26 cellular contexts compared by ENCODE assay signal in the genomic region with DNA sequence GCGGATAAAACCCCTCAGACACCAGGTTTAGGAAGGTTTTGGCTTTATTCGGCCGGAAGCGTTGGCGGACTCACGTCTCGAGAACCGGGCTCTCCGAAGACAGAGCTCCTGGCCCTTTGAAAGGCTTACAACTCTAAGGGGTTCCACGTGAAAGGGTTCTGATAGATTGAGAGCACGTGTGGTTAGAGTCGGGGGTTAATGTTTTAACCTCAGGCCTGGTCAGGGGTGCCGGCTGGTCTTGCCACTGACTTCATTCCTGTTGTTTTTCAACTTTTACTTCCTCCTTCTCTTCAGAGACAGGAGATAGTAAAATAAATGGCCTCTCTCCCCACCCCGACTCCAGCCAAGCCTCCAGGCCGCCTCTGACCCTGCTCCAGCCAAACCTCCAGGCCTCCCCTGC. TPM values are rescaled to one million over a fixed set of nuclear protein-coding genes. Genes with fewer than 3 reads are reported as not detected.
DNase-seq lines count a peak whose midpoint lies in the region; ATAC-seq, FAIRE-seq and TF ChIP-seq lines count a peak whose summit lies in the region.
"Had no signal": no experiment of that assay in that cellular context is flagged by ENCODE, and none has a peak within 500 bp of the region (broad histone marks: within the 10 kb centered on the region; RNA-seq: fewer than 3 reads in every experiment).

No MANE protein-coding gene starts in this region.

- ATAC-seq in GM21390 (IDR thresholded peaks at IDR 0.05; ENCODE audit: unreplicated experiment) (peak; percentile 51), HG03457 (IDR thresholded peaks at IDR 0.05; ENCODE audit: unreplicated experiment) (peak; percentile 72)
- ATAC-seq in activated naive CD4-positive, alpha-beta T cell treated with anti-CD3 and anti-CD28 coated beads, Interleukin-2, amount 50 U/mL, for 72 hours = no peak
- ATAC-seq: left lobe of liver, PC-3 had no signal

- no peak overlapping the region for H3K4me2 ChIP-seq in mesendoderm (ENCODE audit: low read length)
- H3K4me2 ChIP-seq: smooth muscle cell had no signal

- H3K4me1 ChIP-seq in mesendoderm (ENCODE audit: control insufficient read depth, low read depth, low read length) = no peaks in the 10 kb centered on the region
- H3K4me1 ChIP-seq: psoas muscle, SJSA1, uterus had no signal

- H3K27ac ChIP-seq in mesendoderm (ENCODE audit: low read depth, low read length) (no peak overlapping the region), caudate nucleus (ENCODE audit: low read depth, low read length) (no peak overlapping the region)
- H3K27ac ChIP-seq: psoas muscle, SJSA1, uterus, VCaP had no signal

- WGBS in mesendoderm (ENCODE audit: extremely low coverage, insufficient coverage, low lambda C conversion rate) = no CpG with 5 or more reads among the region's 15 CpGs

- H3K4me3 ChIP-seq in mesendoderm (ENCODE audit: low read length) = no peak overlapping the region
- H3K4me3 ChIP-seq: psoas muscle, SJSA1, smooth muscle cell, uterus had no signal

- in situ Hi-C loops in Caki2 (cut with HindIII; ENCODE audit: low pct_unique_long_range_greater_than_20kb, low sequenced_read_pairs) = no loop called here

- TF ChIP-seq POLR2A in GM12891 (IDR thresholded peaks at IDR 0.05; ENCODE audit: low read depth, low read length) = no peak

- H3K4ac ChIP-seq in mesendoderm (ENCODE audit: low read depth, low read length) = no peak overlapping the region

- H3K79me2 ChIP-seq in mesendoderm (ENCODE audit: control insufficient read depth, insufficient read depth, low read length) = no peaks in the 10 kb centered on the region

- H3K36me3 Mint-ChIP-seq in activated naive CD4-positive, alpha-beta T cell treated with anti-CD3 and anti-CD28 coated beads, Interleukin-2, amount 50 U/mL, for 72 hours = no peaks in the 10 kb centered on the region

- no peak for FAIRE-seq in GM12891 (lab: Jason Lieb, UNC)

- no peaks in the 10 kb centered on the region for H3K36me3 ChIP-seq in mesendoderm (ENCODE audit: control insufficient read depth, insufficient read depth, low read length)
- H3K36me3 ChIP-seq: SJSA1, uterus had no signal

- no peak overlapping the region for H3K18ac ChIP-seq in mesendoderm (ENCODE audit: low read length)

- no peaks in the 10 kb centered on the region for H3K79me1 ChIP-seq in mesendoderm (ENCODE audit: low read length)

- H4K5ac ChIP-seq in mesendoderm (ENCODE audit: low read length) = no peak overlapping the region

- H2BK120ac ChIP-seq in mesendoderm (ENCODE audit: low read depth, low read length) = no peak overlapping the region

- no peak overlapping the region for H2BK15ac ChIP-seq in mesendoderm (replicated peaks; ENCODE audit: low read depth)

- peak overlapping the region; percentile 34 for H3K56ac ChIP-seq in mesendoderm (ENCODE audit: low read length)

- H3K9me3 Mint-ChIP-seq in activated naive CD4-positive, alpha-beta T cell treated with anti-CD3 and anti-CD28 coated beads, Interleukin-2, amount 50 U/mL, for 72 hours = no peaks in the 10 kb centered on the region
- H3K9me3 Mint-ChIP-seq: CD4-positive, alpha-beta T cell; neural crest cell; T-helper 1 cell treated with Interleukin-12 subunit alpha and Interleukin-12 subunit beta and Interleukin-4 antibody, amounts not matched to agents 30 μg/mL and 1 μg/mL, for 36 hours had no signal

- no peak overlapping the region for H3K9ac ChIP-seq in mesendoderm (ENCODE audit: low read length)

- H4K8ac ChIP-seq in mesendoderm (ENCODE audit: low read depth, low read length) = no peak overlapping the region

- H2BK5ac ChIP-seq in mesendoderm (ENCODE audit: low read length) = no peak overlapping the region

- no peak overlapping the region for H2AK5ac ChIP-seq in mesendoderm (ENCODE audit: low read length)

- DNase-seq in Caki2 (ENCODE audit: low read depth) (peak; percentile 23), mesendoderm (no peak), GM12891 (ENCODE audit: insufficient read length, low spot score) (no peak), OCI-M1 (lab: John Stamatoyannopoulos, UW) (no peak), caudate nucleus (lab: John Stamatoyannopoulos, UW) (no peak)
- no peak for DNase-seq in activated naive CD4-positive, alpha-beta T cell treated with anti-CD3 and anti-CD28 coated beads, Interleukin-2, amount 50 U/mL, for 72 hours (ENCODE audit: low spot score in 2 of 2)
- DNase-seq: activated naive CD4-positive, alpha-beta T cell treated with Interleukin-2 at 50 U/mL for 16 hours; CD4-positive, alpha-beta T cell; DMS79 treated with DMSO at 0.1 percent for 48 hours; effector CD8-positive, alpha-beta T cell; NCI-H2171 treated with DMSO at 0.1 percent for 48 hours; NCI-H774; PC-3; stimulated activated CD4-positive, alpha-beta T cell treated with anti-CD3 and anti-CD28 coated beads, Interleukin-4, amount 100 ng/mL, for 4 hours; uterus had no signal

- H3K23ac ChIP-seq in mesendoderm (ENCODE audit: low read length) = no peak overlapping the region

- H3K27me3 ChIP-seq in mesendoderm (ENCODE audit: insufficient read depth, low read length, poor library complexity) = no peaks in the 10 kb centered on the region
- H3K27me3 ChIP-seq: SJSA1, uterus had no signal

- H3K27ac Mint-ChIP-seq in activated naive CD4-positive, alpha-beta T cell treated with anti-CD3 and anti-CD28 coated beads, Interleukin-2, amount 50 U/mL, for 72 hours = peak overlapping the region in 1 of 2 donors; percentile 57
- H3K27ac Mint-ChIP-seq: CD4-positive, alpha-beta T cell; T-helper 1 cell treated with Interleukin-12 subunit alpha and Interleukin-12 subunit beta and Interleukin-4 antibody, amounts not matched to agents 30 μg/mL and 1 μg/mL, for 36 hours had no signal

TF ChIP-seq in GM12891, 5 proteins besides CTCF, POLR2A, EP300 and RAD21:
- TF ChIP-seq PAX5 (IDR thresholded peaks at IDR 0.05; ENCODE audit: insufficient read depth, low read length, severe bottlenecking) (no peak), POLR2AphosphoS5 (IDR thresholded peaks at IDR 0.05; ENCODE audit: low read depth, low read length) (no peak), TAF1 (IDR thresholded peaks at IDR 0.05; ENCODE audit: low read depth, low read length) (no peak), POU2F2 (IDR thresholded peaks at IDR 0.05; ENCODE audit: low read depth, low read length) (no peak), SPI1 (IDR thresholded peaks at IDR 0.05; ENCODE audit: low read depth, low read length) (no peak)

RNA-seq across cellular contexts. Expression of gene ASMT, which starts 4.7 kb away (rescaled TPM):
- total RNA-seq in Caki2 (2014; rRNA removed; shearing (Covaris generic); ENCODE audit: low replicate concordance) = not detected in 2 replicates
- polyA plus RNA-seq in mesendoderm (2013, experiment 1 of 2) = 0.34 TPM
- 0.36 TPM for polyA plus RNA-seq in mesendoderm (2013, experiment 2 of 2)
- 1.7 TPM for polyA plus RNA-seq in GM12891 (2012; ENCODE audit: low read depth, missing spikeins)
- 1 to 10 TPM in 1 of 2 donors, not detected in 1; 1.1 TPM for total RNA-seq in activated naive CD4-positive, alpha-beta T cell treated with anti-CD3 and anti-CD28 coated beads, Interleukin-2, amount 50 U/mL, for 72 hours
- total RNA-seq: left lobe of liver, LHCN-M2, PC-3, SJSA1, smooth muscle cell had no signal
- polyA plus RNA-seq: AG04450 had no signal

RNA-seq across cellular contexts. Expression of gene AKAP17A, which starts 18.8 kb away (rescaled TPM):
- 15.9 and 20.6 TPM in 2 replicates for total RNA-seq in Caki2 (2014; rRNA removed; shearing (Covaris generic); ENCODE audit: low replicate concordance)
- 23.8 TPM for polyA plus RNA-seq in mesendoderm (2013, experiment 1 of 2)
- 23.8 TPM for polyA plus RNA-seq in mesendoderm (2013, experiment 2 of 2)
- polyA plus RNA-seq in GM12891 (2012; ENCODE audit: low read depth, missing spikeins) = 43.9 TPM
- 10 to 100 TPM; 48.6 to 70.1 TPM for total RNA-seq in activated naive CD4-positive, alpha-beta T cell treated with anti-CD3 and anti-CD28 coated beads, Interleukin-2, amount 50 U/mL, for 72 hours

Comparison
In these comparisons a context has a peak if more than half of its experiments do, and no peak if none do; other contexts are left out.
1. ATAC-seq: peak in GM21390 (single experiment) and HG03457 (single experiment); none in activated naive CD4-positive, alpha-beta T cell treated with anti-CD3 and anti-CD28 coated beads, Interleukin-2, amount 50 U/mL, for 72 hours (0 of 2).